In the genomic region with DNA sequence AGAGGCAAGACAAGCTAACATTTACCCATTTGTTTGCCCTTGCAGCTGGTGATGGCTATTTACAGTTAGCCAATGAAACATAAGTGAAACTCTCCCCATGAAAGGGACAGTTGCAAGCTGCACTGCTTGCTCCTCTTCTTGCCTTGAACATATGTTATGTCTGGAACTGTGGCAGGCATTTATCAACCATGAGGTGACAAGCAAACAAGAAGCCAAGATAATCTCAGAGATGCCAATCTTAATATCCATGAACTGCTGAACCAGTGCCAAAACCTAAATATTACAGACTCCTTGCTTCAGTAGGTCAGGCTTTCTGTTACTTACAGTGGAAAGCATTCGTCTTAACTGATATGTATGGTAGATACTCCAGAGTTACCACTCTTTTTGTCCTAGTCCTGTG, we compare ENCODE assay signal across 18 cellular contexts.
DNase-seq lines count a peak whose midpoint lies in the region; ATAC-seq and TF ChIP-seq lines count a peak whose summit lies in the region.
"Had no signal": no experiment of that assay in that cellular context is flagged by ENCODE, and none has a peak within 500 bp of the region (broad histone marks: within the 10 kb centered on the region; RNA-seq: fewer than 3 reads in every experiment).

No MANE protein-coding gene starts in this region.

- H3K4me1 ChIP-seq in heart right ventricle (peaks cover 0 to 26% (median 15%) of the 10 kb centered on the region in 9 donors), right atrium auricular region (peaks cover 0 to 17% of the 10 kb centered on the region in 2 donors), Panc1 (ENCODE audit: control insufficient read depth, insufficient read depth, low read length) (peaks cover 15% of the 10 kb centered on the region), thoracic aorta (ENCODE audit: control insufficient read depth in 1 of 2, low read depth in 2 of 2) (peaks cover 12 to 23% of the 10 kb centered on the region in 2 donors)
- H3K4me1 ChIP-seq: A549, lower lobe of right lung had no signal

- no TSS peak for BruUV-seq in Panc1 (replicated peaks; lab: Mats Ljungman, UMichigan)

- no peak for TF ChIP-seq CTCF in heart right ventricle (IDR thresholded peaks at IDR 0.05)
- TF ChIP-seq CTCF in right atrium auricular region (IDR thresholded peaks at IDR 0.05), result no peak
- TF ChIP-seq CTCF in Panc1 (IDR thresholded peaks at IDR 0.05), result no peak
- TF ChIP-seq CTCF in coronary artery (IDR thresholded peaks at IDR 0.05), result no peak
- no peak for TF ChIP-seq CTCF in thoracic aorta (IDR thresholded peaks at IDR 0.05)

- WGBS in heart right ventricle, 2 donors, result 60 to 65% methylated on average over 1 of the region's 1 CpG

- DNase-seq in heart right ventricle, result no peak
- DNase-seq in right atrium auricular region (ENCODE audit: low spot score), result no peak
- DNase-seq in Panc1 (ENCODE audit: low read depth, low spot score), result no peak
- DNase-seq in coronary artery (ENCODE audit: low spot score), result no peak
- no peak for DNase-seq in thoracic aorta (ENCODE audit: low spot score)
- no peak for DNase-seq in NCI-H2029 (lab: John Stamatoyannopoulos, UW)
- DNase-seq in COLO829 (ENCODE audit: low spot score), result no peak
- DNase-seq: activated T-cell treated with anti-CD3 and anti-CD28 coated beads, Interleukin-2, amount 50 U/mL, for 4 hours; CD8-positive, alpha-beta memory T cell; GF-D8; GOT3; KG1; lower lobe of right lung; NCI-H1436 treated with DMSO at 0.1 percent for 48 hours; RPMI8226 had no signal

- POLR2A ChIA-PET in Panc1 (lab: Charles Lee), result no interaction called here

- H3K36me3 ChIP-seq in heart right ventricle, result no peaks in the 10 kb centered on the region
- no peaks in the 10 kb centered on the region for H3K36me3 ChIP-seq in right atrium auricular region
- no peaks in the 10 kb centered on the region for H3K36me3 ChIP-seq in Panc1 (ENCODE audit: control insufficient read depth, insufficient read depth, low read length)
- H3K36me3 ChIP-seq in thoracic aorta, result no peaks in the 10 kb centered on the region
- H3K36me3 ChIP-seq: gastroesophageal sphincter, lower lobe of right lung had no signal

- H3K27ac ChIP-seq in heart right ventricle, result peak overlapping the region in 6 of 10 donors; percentile 11 to 60 (median 40)
- H3K27ac ChIP-seq in right atrium auricular region, result no peak overlapping the region
- H3K27ac ChIP-seq in Panc1 (ENCODE audit: low read length), result peak overlapping the region; percentile 74
- H3K27ac ChIP-seq in coronary artery, result no peak overlapping the region
- peak overlapping the region in 1 of 2 donors; percentile 40 for H3K27ac ChIP-seq in thoracic aorta
- H3K27ac ChIP-seq: A549, gastroesophageal sphincter, lower lobe of right lung had no signal

- peaks cover 0 to 8% (median 0%) of the 10 kb centered on the region in 11 donors for H3K9me3 ChIP-seq in heart right ventricle
- H3K9me3 ChIP-seq in right atrium auricular region, result no peaks in the 10 kb centered on the region
- H3K9me3 ChIP-seq in Panc1 (ENCODE audit: control insufficient read depth, insufficient read depth, low read depth, low read length), result peaks cover 4% of the 10 kb centered on the region; the same call in 1 of the 2 replicates
- no peaks in the 10 kb centered on the region for H3K9me3 ChIP-seq in thoracic aorta
- H3K9me3 ChIP-seq: A549, gastroesophageal sphincter, lower lobe of right lung had no signal

- no peak for ATAC-seq in heart right ventricle
- peak; percentile 82 for ATAC-seq in Panc1
- ATAC-seq in thoracic aorta (ENCODE audit: insufficient number of reproducible peaks, low FRiP score, low read depth), result no peak
- no peak for ATAC-seq in GM18861 (IDR thresholded peaks at IDR 0.05; ENCODE audit: unreplicated experiment)
- ATAC-seq: A549; activated T-cell treated with anti-CD3 and anti-CD28 coated beads, Interleukin-2, amount 50 U/mL, for 4 hours; gastroesophageal sphincter; lower lobe of right lung had no signal

- CTCF ChIA-PET in Panc1 (lab: Charles Lee), result interaction anchor here (0.6 kb wide), 1 partner anchor 1413 kb away, joined by 4 read pairs; no protein-coding TSS in a partner anchor

- in situ Hi-C loops in Panc1 (cut with HindIII; ENCODE audit: low pct_unique_long_range_greater_than_20kb, low sequenced_read_pairs), result no loop called here

- H3K27me3 ChIP-seq in heart right ventricle (no peaks in the 10 kb centered on the region), right atrium auricular region (no peaks in the 10 kb centered on the region), Panc1 (ENCODE audit: control insufficient read depth, insufficient read depth, low read length) (no peaks in the 10 kb centered on the region), thoracic aorta (replicated peaks; ENCODE audit: insufficient read depth) (no peaks in the 10 kb centered on the region)
- H3K27me3 ChIP-seq: gastroesophageal sphincter had no signal

- H3K4me3 ChIP-seq in heart right ventricle (no peak overlapping the region), right atrium auricular region (no peak overlapping the region), Panc1 (ENCODE audit: low read depth in 2 of 2, low read length in 2 of 2) (peak overlapping the region in 1 of 2 experiments; percentile 16; a peak in 2 of 4 replicates), coronary artery (peak overlapping the region; percentile 22), thoracic aorta (peak overlapping the region; percentile 37)
- H3K4me3 ChIP-seq: A549, gastroesophageal sphincter, lower lobe of right lung had no signal

- intact Hi-C loops in heart right ventricle (cut with DNase I), result no loop called here
- intact Hi-C loops in Panc1 (cut with micrococcal nuclease; ENCODE audit: unreplicated experiment), result no loop called here

Comparison
In these comparisons a context has a peak if more than half of its experiments do, and no peak if none do; other contexts are left out.
1. H3K27ac ChIP-seq: peak in heart right ventricle (6 of 10) and Panc1 (single experiment); none in right atrium auricular region (0 of 2) and coronary artery (0 of 2).
2. H3K4me3 ChIP-seq: peak in coronary artery (single experiment) and thoracic aorta (single experiment); none in heart right ventricle (0 of 10) and right atrium auricular region (0 of 2).